In the genomic region with DNA sequence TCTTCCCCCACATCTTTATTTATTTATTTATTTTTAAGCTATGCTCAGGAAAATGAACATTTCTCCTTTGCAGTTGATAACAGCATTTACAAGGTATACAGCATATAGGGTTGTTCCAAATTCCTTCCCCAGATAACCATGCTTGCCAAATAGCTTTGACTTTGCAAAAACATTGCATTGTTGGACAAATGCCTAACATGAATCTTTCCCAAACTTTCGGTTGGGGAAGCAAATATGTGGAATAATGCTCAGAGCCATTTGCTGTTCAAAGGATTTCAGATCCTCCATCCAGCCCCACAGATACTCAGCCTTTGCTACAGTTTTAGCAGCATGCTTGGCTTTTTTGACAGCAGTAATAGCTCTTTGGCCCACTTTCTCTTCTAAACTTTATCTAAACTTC, we compare ENCODE assay signal across 18 cellular contexts.
DNase-seq lines count a peak whose midpoint lies in the region; TF ChIP-seq lines count a peak whose summit lies in the region.
"Had no signal": no experiment of that assay in that cellular context is flagged by ENCODE, and none has a peak within 500 bp of the region (broad histone marks: within the 10 kb centered on the region; RNA-seq: fewer than 3 reads in every experiment).

No MANE protein-coding gene starts in this region.

- H3K9me3 ChIP-seq in fibroblast of lung (ENCODE audit: control insufficient read depth, insufficient read depth, low read depth, low read length) (no peaks in the 10 kb centered on the region), HAP-1 (no peaks in the 10 kb centered on the region)
- H3K9me3 ChIP-seq: BE2C had no signal

- DNase-seq in EH (ENCODE audit: low read depth) (peak; percentile 69), amniotic epithelial cell (ENCODE audit: low read depth) (peak; percentile 33), fibroblast of lung (ENCODE audit: low read depth in 2 of 2) (peak; percentile 74 to 79), nucleus accumbens (lab: John Stamatoyannopoulos, UW) (no peak), HAP-1 (ENCODE audit: low spot score in 2 of 2) (no peak), caudate nucleus (lab: John Stamatoyannopoulos, UW) (no peak), endothelial cell (ENCODE audit: low spot score) (no peak)
- DNase-seq: BE2C; CD4-positive, CD25-positive, alpha-beta regulatory T cell; Karpas-422; NCI-H1417; NCI-H187; NCI-H446; NCI-H526; PC-3; SHP77 had no signal

- H3K4me3 Mint-ChIP-seq in nephron (no peak overlapping the region), endothelial cell (ENCODE audit: unreplicated experiment) (no peak overlapping the region)
- H3K4me3 Mint-ChIP-seq: CD4-positive, CD25-positive, alpha-beta regulatory T cell; GM23338 had no signal

- H3K27ac ChIP-seq in fibroblast of lung (ENCODE audit: insufficient read depth, low read length) (no peak overlapping the region), caudate nucleus (ENCODE audit: low read depth, low read length) (no peak overlapping the region)

- H3K36me3 ChIP-seq in fibroblast of lung (ENCODE audit: control insufficient read depth, insufficient read depth, low read length) (no peaks in the 10 kb centered on the region), HAP-1 (replicated peaks) (no peaks in the 10 kb centered on the region)
- H3K36me3 ChIP-seq: BE2C had no signal

- H3K27me3 ChIP-seq in fibroblast of lung (ENCODE audit: control insufficient read depth, insufficient read depth, low read length), result no peaks in the 10 kb centered on the region
- no peaks in the 10 kb centered on the region for H3K27me3 ChIP-seq in HAP-1 (ENCODE audit: low read depth)
- H3K27me3 ChIP-seq: BE2C had no signal

- no peak overlapping the region for H3K4me2 ChIP-seq in fibroblast of lung (ENCODE audit: extremely low read depth, insufficient read depth, low read length)
- H3K4me2 ChIP-seq: GM23338 had no signal

- no peaks in the 10 kb centered on the region for H3K79me2 ChIP-seq in fibroblast of lung (ENCODE audit: control insufficient read depth, insufficient read depth, low read length)

- in situ Hi-C loops in HAP-1 (cut with MboI; ENCODE audit: low sequenced_read_pairs), result no loop called here

- H3K9ac ChIP-seq in fibroblast of lung (ENCODE audit: insufficient read depth, low read length), result no peak overlapping the region

- H3K9me3 Mint-ChIP-seq in nephron (no peaks in the 10 kb centered on the region), endothelial cell (ENCODE audit: unreplicated experiment) (no peaks in the 10 kb centered on the region)

- no peak overlapping the region for H3K4me3 ChIP-seq in fibroblast of lung (replicated peaks in 1 of 4; ENCODE audit: control extremely low read depth in 1 of 4, insufficient read depth in 1 of 4, low read depth in 3 of 4, low read length in 4 of 4)
- H3K4me3 ChIP-seq in HAP-1, result no peak overlapping the region
- H3K4me3 ChIP-seq: GM23338 had no signal

- TF ChIP-seq CTCF in fibroblast of lung (conservative IDR thresholded peaks at IDR 0.05 in 1 of 2, IDR thresholded peaks at IDR 0.05 in 1 of 2; ENCODE audit: low read depth in 1 of 2, low read length in 2 of 2), result no peak
- no peak for TF ChIP-seq CTCF in nephron (IDR thresholded peaks at IDR 0.05; ENCODE audit: unreplicated experiment in 3 of 3)
- no peak for TF ChIP-seq CTCF in endothelial cell (IDR thresholded peaks at IDR 0.05; ENCODE audit: unreplicated experiment)

- H3K27ac Mint-ChIP-seq in nephron, result peak overlapping the region in 2 of 3 experiments; percentile 16 to 38
- H3K27ac Mint-ChIP-seq in endothelial cell (ENCODE audit: unreplicated experiment), result no peak overlapping the region
- H3K27ac Mint-ChIP-seq: CD4-positive, CD25-positive, alpha-beta regulatory T cell; GM23338 had no signal

- no peaks in the 10 kb centered on the region for H4K20me1 ChIP-seq in fibroblast of lung (ENCODE audit: control insufficient read depth, extremely low read depth, insufficient read depth, low read length)

- H3K4me1 Mint-ChIP-seq in nephron (peaks cover 6% of the 10 kb centered on the region), endothelial cell (ENCODE audit: unreplicated experiment) (no peaks in the 10 kb centered on the region)
- H3K4me1 Mint-ChIP-seq: CD4-positive, CD25-positive, alpha-beta regulatory T cell had no signal

- H2AFZ ChIP-seq in fibroblast of lung (ENCODE audit: low read length), result no peak overlapping the region
- H2AFZ ChIP-seq: GM23338 had no signal

- H3K4me1 ChIP-seq in fibroblast of lung (ENCODE audit: control insufficient read depth, extremely low read depth, insufficient read depth, low read length) (no peaks in the 10 kb centered on the region), HAP-1 (no peaks in the 10 kb centered on the region)
- H3K4me1 ChIP-seq: BE2C had no signal

- no peaks in the 10 kb centered on the region for H3K27me3 Mint-ChIP-seq in nephron (ENCODE audit: low read depth)
- no peaks in the 10 kb centered on the region for H3K27me3 Mint-ChIP-seq in endothelial cell (ENCODE audit: unreplicated experiment)

- H3K36me3 Mint-ChIP-seq in nephron (ENCODE audit: low read depth) (no peaks in the 10 kb centered on the region), endothelial cell (ENCODE audit: low read depth, unreplicated experiment) (no peaks in the 10 kb centered on the region)
- H3K36me3 Mint-ChIP-seq: CD4-positive, CD25-positive, alpha-beta regulatory T cell had no signal

Comparison
In these comparisons a context has a peak if more than half of its experiments do, and no peak if none do; other contexts are left out.
1. DNase-seq: peak in EH (single experiment), amniotic epithelial cell (single experiment) and fibroblast of lung (2 of 2); none in nucleus accumbens (0 of 56), HAP-1 (0 of 2), caudate nucleus (0 of 61) and endothelial cell (single experiment).